Comparison of ENCODE assay signal across 9 cellular contexts in the genomic region with DNA sequence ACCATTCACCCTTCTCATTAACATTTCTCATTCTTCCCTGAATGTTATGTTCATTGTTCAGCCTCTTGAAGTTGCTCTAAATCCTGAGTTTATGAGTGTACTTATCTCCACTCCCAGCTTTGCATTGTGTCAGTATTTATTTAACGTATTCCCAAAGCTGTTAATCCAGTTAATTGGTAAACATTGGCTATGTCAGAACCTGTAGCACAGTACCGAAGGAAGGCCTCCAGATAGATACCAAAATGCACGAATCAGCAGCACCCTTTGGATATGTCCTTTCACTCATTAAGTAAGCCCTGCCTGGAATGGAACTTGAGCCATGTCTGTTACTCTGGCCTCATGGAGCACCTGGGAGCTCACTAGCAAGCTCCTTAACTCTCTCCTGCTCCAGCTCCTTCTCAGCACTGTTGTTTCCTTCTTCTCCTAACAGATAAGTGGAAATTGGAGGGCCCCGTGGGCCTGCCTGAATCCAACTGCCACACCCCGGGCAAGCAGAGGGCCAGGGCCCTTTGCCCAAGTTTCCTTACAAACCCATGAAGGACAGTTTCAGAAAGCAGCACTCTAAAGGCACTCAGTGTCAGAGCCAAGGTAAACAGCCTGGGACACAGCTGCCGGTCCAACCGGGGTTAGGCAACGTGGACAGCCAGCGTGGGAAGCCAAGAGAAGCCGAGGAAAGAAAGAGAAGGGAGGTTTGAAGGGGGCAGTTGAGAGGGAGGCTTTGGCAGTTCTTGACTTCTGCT.
DNase-seq lines count a peak whose midpoint lies in the region; ATAC-seq, FAIRE-seq and TF ChIP-seq lines count a peak whose summit lies in the region.
"Had no signal": no experiment of that assay in that cellular context is flagged by ENCODE, and none has a peak within 500 bp of the region (broad histone marks: within the 10 kb centered on the region; RNA-seq: fewer than 3 reads in every experiment).

No MANE protein-coding gene starts in this region.

- intact Hi-C loops in Right ventricle myocardium superior (cut with DNase I): no loop called here

- peak overlapping the region; percentile 21; the same call in 1 of the 2 replicates for H3K27ac ChIP-seq in HEK293 (ENCODE audit: extremely low read depth, low read depth, low read length)
- H3K27ac ChIP-seq in small intestine (ENCODE audit: low read depth in 1 of 2, low read length in 1 of 2): peak overlapping the region in 1 of 2 donors; percentile 76

- CTCF ChIA-PET in HEK293 (lab: Yijun Ruan, JAX): no interaction called here

- H3K36me3 ChIP-seq in HEK293 (ENCODE audit: control insufficient read depth in 2 of 2, insufficient read depth in 1 of 2, low read length in 2 of 2) (no peaks in the 10 kb centered on the region), small intestine (ENCODE audit: control insufficient read depth in 2 of 2, insufficient read depth in 2 of 2, low read length in 2 of 2) (no peaks in the 10 kb centered on the region)

- H3K4me1 ChIP-seq in HEK293 (ENCODE audit: control insufficient read depth, insufficient read depth, low read length) (peaks cover 16% of the 10 kb centered on the region), small intestine (ENCODE audit: control insufficient read depth in 2 of 2, insufficient read depth in 1 of 2, low read depth in 1 of 2, low read length in 1 of 2) (peaks cover 0 to 7% of the 10 kb centered on the region in 2 donors)

- FAIRE-seq in small intestine (lab: Jason Lieb, UNC): no peak
- FAIRE-seq: urothelium cell line had no signal

- H3K9me3 ChIP-seq in HEK293 (ENCODE audit: control insufficient read depth, insufficient read depth, low read depth, low read length) (no peaks in the 10 kb centered on the region), small intestine (ENCODE audit: control insufficient read depth, low read depth) (no peaks in the 10 kb centered on the region)

- peak; percentile 92 for ATAC-seq in Right ventricle myocardium superior (ENCODE audit: poor library complexity)
- ATAC-seq in HG02623 (IDR thresholded peaks at IDR 0.05; ENCODE audit: unreplicated experiment): no peak

- WGBS in small intestine, 3 donors: 16 to 37% (median 26%) methylated on average over 9 to 10 of the region's 10 CpGs

- peak; percentile 58 for DNase-seq in NCI-H82 treated with DMSO at 0.1 percent for 48 hours (lab: John Stamatoyannopoulos, UW; ENCODE audit: unreplicated experiment)
- peak; percentile 86 for DNase-seq in Right ventricle myocardium superior
- peak; percentile 46 for DNase-seq in small intestine
- DNase-seq in activated CD8-positive, alpha-beta memory T cell treated with anti-CD3 and anti-CD28 coated beads, Interleukin-2, amount 50 U/mL, for 4 hours: no peak
- no peak for DNase-seq in EL
- DNase-seq in activated CD8-positive, alpha-beta memory T cell treated with anti-CD3 and anti-CD28 coated beads, Interleukin-2, amount 50 U/mL, for 48 hours: no peak

- TF ChIP-seq CTCF in HEK293 (tag by site-specific recombination; IDR thresholded peaks at IDR 0.05): no peak

- H3K4me3 ChIP-seq in HEK293 (ENCODE audit: low read depth, low read length): no peak overlapping the region
- no peak overlapping the region for H3K4me3 ChIP-seq in small intestine (ENCODE audit: low read depth in 1 of 2, low read length in 2 of 2)

- no peaks in the 10 kb centered on the region for H3K27me3 ChIP-seq in small intestine (ENCODE audit: control insufficient read depth in 2 of 2, insufficient read depth in 2 of 2, low read length in 2 of 2)

- POLR2A ChIA-PET in HEK293 (lab: Yijun Ruan, JAX): interaction anchor here (1.1 kb wide), 1 partner anchor 218 kb away, joined by 3 read pairs; no protein-coding TSS in a partner anchor

TF ChIP-seq in HEK293, 187 proteins besides CTCF, POLR2A, EP300 and RAD21 (continues in another document):
- TF ChIP-seq KLF9 (tag by site-specific recombination; IDR thresholded peaks at IDR 0.05; ENCODE audit: low read depth): no peak
- no peak for TF ChIP-seq ZNF529 (tag by site-specific recombination; IDR thresholded peaks at IDR 0.05; ENCODE audit: insufficient replicate concordance)
- TF ChIP-seq ZBTB6 (tag by site-specific recombination; IDR thresholded peaks at IDR 0.05): peak; percentile 92; the same call in 1 of the 2 replicates
- TF ChIP-seq AEBP2 (tag by site-specific recombination; IDR thresholded peaks at IDR 0.05; ENCODE audit: borderline replicate concordance): no peak
- no peak for TF ChIP-seq ZNF26 (tag by site-specific recombination; IDR thresholded peaks at IDR 0.05)
- no peak for TF ChIP-seq ZNF426 (tag by site-specific recombination; IDR thresholded peaks at IDR 0.05)
- TF ChIP-seq SCRT1 (tag by site-specific recombination; IDR thresholded peaks at IDR 0.05; ENCODE audit: borderline replicate concordance): peak; percentile 93
- TF ChIP-seq ZNF121 (tag by site-specific recombination; IDR thresholded peaks at IDR 0.05): no peak
- TF ChIP-seq SP2 (tag by site-specific recombination; IDR thresholded peaks at IDR 0.05): no peak
- no peak for TF ChIP-seq ZNF174 (tag by site-specific recombination; IDR thresholded peaks at IDR 0.05)
- TF ChIP-seq HOXA7 (CRISPR knock-in tag; IDR thresholded peaks at IDR 0.05; ENCODE audit: borderline replicate concordance): no peak
- TF ChIP-seq ZNF701 (tag by site-specific recombination; IDR thresholded peaks at IDR 0.05): no peak
- no peak for TF ChIP-seq BCL11A (tag by site-specific recombination; IDR thresholded peaks at IDR 0.05; ENCODE audit: low read depth)
- TF ChIP-seq ZNF777 (tag by site-specific recombination; IDR thresholded peaks at IDR 0.05; ENCODE audit: borderline replicate concordance): no peak
- TF ChIP-seq, protein P1, sequence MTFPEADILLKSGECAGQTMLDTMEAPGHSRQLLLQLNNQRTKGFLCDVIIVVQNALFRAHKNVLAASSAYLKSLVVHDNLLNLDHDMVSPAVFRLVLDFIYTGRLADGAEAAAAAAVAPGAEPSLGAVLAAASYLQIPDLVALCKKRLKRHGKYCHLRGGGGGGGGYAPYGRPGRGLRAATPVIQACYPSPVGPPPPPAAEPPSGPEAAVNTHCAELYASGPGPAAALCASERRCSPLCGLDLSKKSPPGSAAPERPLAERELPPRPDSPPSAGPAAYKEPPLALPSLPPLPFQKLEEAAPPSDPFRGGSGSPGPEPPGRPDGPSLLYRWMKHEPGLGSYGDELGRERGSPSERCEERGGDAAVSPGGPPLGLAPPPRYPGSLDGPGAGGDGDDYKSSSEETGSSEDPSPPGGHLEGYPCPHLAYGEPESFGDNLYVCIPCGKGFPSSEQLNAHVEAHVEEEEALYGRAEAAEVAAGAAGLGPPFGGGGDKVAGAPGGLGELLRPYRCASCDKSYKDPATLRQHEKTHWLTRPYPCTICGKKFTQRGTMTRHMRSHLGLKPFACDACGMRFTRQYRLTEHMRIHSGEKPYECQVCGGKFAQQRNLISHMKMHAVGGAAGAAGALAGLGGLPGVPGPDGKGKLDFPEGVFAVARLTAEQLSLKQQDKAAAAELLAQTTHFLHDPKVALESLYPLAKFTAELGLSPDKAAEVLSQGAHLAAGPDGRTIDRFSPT (tag by site-specific recombination; IDR thresholded peaks at IDR 0.05): no peak
- TF ChIP-seq ZNF747 (tag by site-specific recombination; IDR thresholded peaks at IDR 0.05): no peak
- TF ChIP-seq OSR2 (tag by site-specific recombination; IDR thresholded peaks at IDR 0.05): peak; percentile 74
- TF ChIP-seq ZNF449 (tag by site-specific recombination; IDR thresholded peaks at IDR 0.05): no peak

Comparison
In these comparisons a context has a peak if more than half of its experiments do, and no peak if none do; other contexts are left out.
1. DNase-seq: peak in NCI-H82 treated with DMSO at 0.1 percent for 48 hours (single experiment), Right ventricle myocardium superior (single experiment) and small intestine (single experiment); none in activated CD8-positive, alpha-beta memory T cell treated with anti-CD3 and anti-CD28 coated beads, Interleukin-2, amount 50 U/mL, for 4 hours (single experiment), EL (single experiment) and activated CD8-positive, alpha-beta memory T cell treated with anti-CD3 and anti-CD28 coated beads, Interleukin-2, amount 50 U/mL, for 48 hours (single experiment).